In genomic region chr4:85720736-85721135, GRCh38 we compare ENCODE assay signal across 17 cellular contexts.
DNase-seq lines count a peak whose midpoint lies in the region; ATAC-seq and TF ChIP-seq lines count a peak whose summit lies in the region.
"Had no signal": no experiment of that assay in that cellular context is flagged by ENCODE, and none has a peak within 500 bp of the region (broad histone marks: within the 10 kb centered on the region; RNA-seq: fewer than 3 reads in every experiment).

No MANE protein-coding gene starts in this region.

- intact Hi-C loops in PC-3 (cut with micrococcal nuclease) = no loop called here
- intact Hi-C loops in activated T-helper 1 cell treated with anti-CD3 and anti-CD28 coated beads, Interleukin-12 subunit alpha, Interleukin-12 subunit beta, Interleukin-2, Interleukin-4 antibody, amounts not matched to agents 30 ng/mL and 10 ng/mL and 1 ng/mL, durations not matched to agents 14 hours and 24 hours and 36 hours (cut with micrococcal nuclease) = no loop called here

- no peak overlapping the region for H2AFZ ChIP-seq in PC-3 (ENCODE audit: low read length)

- H3K27ac ChIP-seq in PC-3 (ENCODE audit: low read length) = no peak overlapping the region
- no peak overlapping the region for H3K27ac ChIP-seq in epithelial cell of prostate
- H3K27ac ChIP-seq: skin epidermis had no signal

- no peaks in the 10 kb centered on the region for H3K9me2 ChIP-seq in PC-3 (replicated peaks; ENCODE audit: low read length)

- no peak overlapping the region for H3K4me3 Mint-ChIP-seq in activated T-helper 1 cell treated with anti-CD3 and anti-CD28 coated beads, Interleukin-12 subunit alpha, Interleukin-12 subunit beta, Interleukin-2, Interleukin-4 antibody, amounts not matched to agents 30 ng/mL and 10 ng/mL and 1 ng/mL, durations not matched to agents 14 hours and 24 hours and 36 hours
- H3K4me3 Mint-ChIP-seq: activated CD8-positive, alpha-beta T cell treated with anti-CD3 and anti-CD28 coated beads, Interleukin-2, amount 10 ng/mL, durations not matched to agents 7 days and 5 days; CD4-positive, CD25-positive, alpha-beta regulatory T cell; central memory CD8-positive, alpha-beta T cell had no signal

- BruUV-seq in PC-3 (replicated peaks; lab: Mats Ljungman, UMichigan) = no TSS peak

- H3K79me2 ChIP-seq in PC-3 (ENCODE audit: low read length) = no peaks in the 10 kb centered on the region

- no peaks in the 10 kb centered on the region for H3K27me3 Mint-ChIP-seq in activated T-helper 1 cell treated with anti-CD3 and anti-CD28 coated beads, Interleukin-12 subunit alpha, Interleukin-12 subunit beta, Interleukin-2, Interleukin-4 antibody, amounts not matched to agents 30 ng/mL and 10 ng/mL and 1 ng/mL, durations not matched to agents 14 hours and 24 hours and 36 hours (ENCODE audit: insufficient read depth)
- H3K27me3 Mint-ChIP-seq: CD4-positive, CD25-positive, alpha-beta regulatory T cell; central memory CD8-positive, alpha-beta T cell had no signal

- ATAC-seq in PC-3 (peak; percentile 84), HG03196 (IDR thresholded peaks at IDR 0.05; ENCODE audit: unreplicated experiment) (no peak)
- ATAC-seq: activated CD8-positive, alpha-beta T cell treated with anti-CD3 and anti-CD28 coated beads, Interleukin-2, amount 10 ng/mL, durations not matched to agents 7 days and 5 days had no signal

- H3K27ac Mint-ChIP-seq in activated T-helper 1 cell treated with anti-CD3 and anti-CD28 coated beads, Interleukin-12 subunit alpha, Interleukin-12 subunit beta, Interleukin-2, Interleukin-4 antibody, amounts not matched to agents 30 ng/mL and 10 ng/mL and 1 ng/mL, durations not matched to agents 14 hours and 24 hours and 36 hours = no peak overlapping the region
- H3K27ac Mint-ChIP-seq: activated CD8-positive, alpha-beta T cell treated with anti-CD3 and anti-CD28 coated beads, Interleukin-2, amount 10 ng/mL, durations not matched to agents 7 days and 5 days had no signal

- no peaks in the 10 kb centered on the region for H3F3A ChIP-seq in PC-3 (ENCODE audit: low read length, unreplicated experiment)

- no peaks in the 10 kb centered on the region for H3K27me3 ChIP-seq in PC-3 (ENCODE audit: low read length)

- CTCF ChIA-PET in PC-3 (lab: Charles Lee) = no interaction called here

- H3K36me3 Mint-ChIP-seq in activated T-helper 1 cell treated with anti-CD3 and anti-CD28 coated beads, Interleukin-12 subunit alpha, Interleukin-12 subunit beta, Interleukin-2, Interleukin-4 antibody, amounts not matched to agents 30 ng/mL and 10 ng/mL and 1 ng/mL, durations not matched to agents 14 hours and 24 hours and 36 hours (ENCODE audit: low read depth) = no peaks in the 10 kb centered on the region
- H3K36me3 Mint-ChIP-seq: CD4-positive, CD25-positive, alpha-beta regulatory T cell had no signal

- H3K9me3 ChIP-seq in PC-3 (ENCODE audit: low read length) = no peaks in the 10 kb centered on the region
- H3K9me3 ChIP-seq: HAP-1 had no signal

- no peak overlapping the region for H3K4me2 ChIP-seq in PC-3 (ENCODE audit: low read length)

- TF ChIP-seq CTCF in PC-3 (conservative IDR thresholded peaks at IDR 0.05; ENCODE audit: low read depth, low read length) = no peak

- no peaks in the 10 kb centered on the region for H4K20me1 ChIP-seq in PC-3 (ENCODE audit: low read length)

- no peaks in the 10 kb centered on the region; the same call in 1 of the 2 replicates for H3K4me1 ChIP-seq in PC-3 (ENCODE audit: insufficient read depth, low read length)
- H3K4me1 ChIP-seq: HAP-1 had no signal

- peak; percentile 25 for DNase-seq in GM03348 (ENCODE audit: low spot score)
- peak; percentile 70 for DNase-seq in PC-3
- DNase-seq in epithelial cell of prostate (ENCODE audit: low read depth, low spot score) = peak; percentile 10
- peak; percentile 63 for DNase-seq in myocyte (ENCODE audit: low read depth)
- DNase-seq in effector CD8-positive, alpha-beta T cell (lab: John Stamatoyannopoulos, UW) = no peak
- no peak for DNase-seq in cerebellar cortex (ENCODE audit: low spot score)
- DNase-seq in activated T-helper 1 cell treated with anti-CD3 and anti-CD28 coated beads, Interleukin-12 subunit alpha, Interleukin-12 subunit beta, Interleukin-2, Interleukin-4 antibody, amounts not matched to agents 30 ng/mL and 10 ng/mL and 1 ng/mL, durations not matched to agents 14 hours and 24 hours and 36 hours (ENCODE audit: low spot score) = no peak
- DNase-seq: activated CD8-positive, alpha-beta T cell treated with anti-CD3 and anti-CD28 coated beads, Interleukin-2, amount 10 ng/mL, durations not matched to agents 7 days and 5 days; activated naive CD4-positive, alpha-beta T cell treated with Interleukin-2 at 50 U/mL for 16 hours; CD4-positive, CD25-positive, alpha-beta regulatory T cell; NCI-H1105; NCI-H524 had no signal

- no peaks in the 10 kb centered on the region for H3K9me3 Mint-ChIP-seq in activated T-helper 1 cell treated with anti-CD3 and anti-CD28 coated beads, Interleukin-12 subunit alpha, Interleukin-12 subunit beta, Interleukin-2, Interleukin-4 antibody, amounts not matched to agents 30 ng/mL and 10 ng/mL and 1 ng/mL, durations not matched to agents 14 hours and 24 hours and 36 hours

- H3K9ac ChIP-seq in PC-3 (ENCODE audit: low read length) = no peak overlapping the region

- H3K4me3 ChIP-seq in PC-3 (ENCODE audit: low read length) = no peak overlapping the region
- H3K4me3 ChIP-seq: HAP-1, lung, skin epidermis had no signal

- H3K4me1 Mint-ChIP-seq in activated T-helper 1 cell treated with anti-CD3 and anti-CD28 coated beads, Interleukin-12 subunit alpha, Interleukin-12 subunit beta, Interleukin-2, Interleukin-4 antibody, amounts not matched to agents 30 ng/mL and 10 ng/mL and 1 ng/mL, durations not matched to agents 14 hours and 24 hours and 36 hours (ENCODE audit: low read depth) = no peaks in the 10 kb centered on the region
- H3K4me1 Mint-ChIP-seq: CD4-positive, CD25-positive, alpha-beta regulatory T cell; central memory CD8-positive, alpha-beta T cell had no signal

- H3K36me3 ChIP-seq in PC-3 (ENCODE audit: low read depth, low read length) = no peaks in the 10 kb centered on the region
- H3K36me3 ChIP-seq: HAP-1 had no signal

- POLR2A ChIA-PET in PC-3 (lab: Charles Lee; ENCODE audit: unreplicated experiment) = no interaction called here

Comparison
In these comparisons a context has a peak if more than half of its experiments do, and no peak if none do; other contexts are left out.
1. DNase-seq: peak in GM03348 (single experiment), PC-3 (single experiment), epithelial cell of prostate (single experiment) and myocyte (single experiment); none in effector CD8-positive, alpha-beta T cell (single experiment), cerebellar cortex (single experiment) and activated T-helper 1 cell treated with anti-CD3 and anti-CD28 coated beads, Interleukin-12 subunit alpha, Interleukin-12 subunit beta, Interleukin-2, Interleukin-4 antibody, amounts not matched to agents 30 ng/mL and 10 ng/mL and 1 ng/mL, durations not matched to agents 14 hours and 24 hours and 36 hours (single experiment).